ENCODE assay signal across 8 cellular contexts in genomic region chrX:53685711-53686110, GRCh38. TPM values are rescaled to one million over a fixed set of nuclear protein-coding genes. Genes with fewer than 3 reads are reported as not detected.
DNase-seq lines count a peak whose midpoint lies in the region; ATAC-seq and TF ChIP-seq lines count a peak whose summit lies in the region.

No MANE protein-coding gene starts in this region.

- H3K4me2 ChIP-seq in GM23338: peak overlapping the region; percentile 83

- H3K36me3 ChIP-seq in GM23338 (ENCODE audit: insufficient read depth) (no peaks in the 10 kb centered on the region), testis (ENCODE audit: low read depth, missing control alignments) (no peaks in the 10 kb centered on the region)

- peaks cover 13% of the 10 kb centered on the region for H4K20me1 ChIP-seq in GM23338 (replicated peaks; ENCODE audit: insufficient read depth)

- H3K27me3 Mint-ChIP-seq in GM23338 (ENCODE audit: insufficient read depth, low read depth, poor library complexity): peaks cover 11% of the 10 kb centered on the region
- H3K27me3 Mint-ChIP-seq in activated CD4-positive, alpha-beta memory T cell treated with anti-CD3 and anti-CD28 coated beads, Interleukin-2, amount 10 ng/mL, durations not matched to agents 7 days and 5 days: no peaks in the 10 kb centered on the region

- ATAC-seq in GM23338 (no peak), GM18505 (IDR thresholded peaks at IDR 0.05; ENCODE audit: unreplicated experiment) (no peak)

- TF ChIP-seq CTCF in 22Rv1 (IDR thresholded peaks at IDR 0.05) (no peak), GM23338 (conservative IDR thresholded peaks at IDR 0.05; ENCODE audit: low read depth in 2 of 2) (no peak), testis (IDR thresholded peaks at IDR 0.05) (no peak)

- H3K36me3 Mint-ChIP-seq in GM23338 (ENCODE audit: low read depth): peaks cover 22% of the 10 kb centered on the region
- H3K36me3 Mint-ChIP-seq in activated CD4-positive, alpha-beta memory T cell treated with anti-CD3 and anti-CD28 coated beads, Interleukin-2, amount 10 ng/mL, durations not matched to agents 7 days and 5 days (ENCODE audit: low read depth): peaks cover 26% of the 10 kb centered on the region

- H3K4me3 Mint-ChIP-seq in GM23338: peak overlapping the region; percentile 93
- peak overlapping the region; percentile 90 for H3K4me3 Mint-ChIP-seq in activated CD4-positive, alpha-beta memory T cell treated with anti-CD3 and anti-CD28 coated beads, Interleukin-2, amount 10 ng/mL, durations not matched to agents 7 days and 5 days

- CTCF ChIA-PET in activated CD4-positive, alpha-beta memory T cell treated with anti-CD3 and anti-CD28 coated beads, Interleukin-2, amount 10 ng/mL, durations not matched to agents 7 days and 5 days (lab: Charles Lee): interaction anchor here (0.9 to 2.0 kb wide), 6 partner anchors 9 to 358 kb away, joined by 3 to 10 read pairs (median 4); partner anchors contain the start of gene PHF8

- H3K27me3 ChIP-seq in GM23338 (ENCODE audit: insufficient read depth) (no peaks in the 10 kb centered on the region), testis (no peaks in the 10 kb centered on the region)

- peaks cover 40% of the 10 kb centered on the region for H3K79me2 ChIP-seq in GM23338 (replicated peaks; ENCODE audit: insufficient read depth)

- H3K27ac ChIP-seq in 22Rv1 (peak overlapping the region; percentile 93), GM23338 (ENCODE audit: low read depth) (peak overlapping the region; percentile 89), testis (peak overlapping the region; percentile 82 to 90)

- H2AFZ ChIP-seq in GM23338: no peak overlapping the region

- 0% methylated on average over 4 of the region's 4 CpGs for WGBS in testis, 2 donors

- H3K4me1 ChIP-seq in GM23338 (ENCODE audit: insufficient read depth) (no peaks in the 10 kb centered on the region; the same call in 1 of the 2 replicates), testis (no peaks in the 10 kb centered on the region)

- intact Hi-C loops in testis (cut with DNase I; ENCODE audit: low total_unique reads): no loop called here

- no peaks in the 10 kb centered on the region for H3K9me2 ChIP-seq in GM23338 (ENCODE audit: insufficient read depth)

- DNase-seq in GM23338 (ENCODE audit: low spot score) (no peak), inferior parietal cortex (ENCODE audit: extremely low spot score) (peak; percentile 2), testis (no peak), Ammon's horn (ENCODE audit: low spot score) (no peak), H4 (ENCODE audit: low spot score) (no peak)
- no peak for DNase-seq in activated CD4-positive, alpha-beta memory T cell treated with anti-CD3 and anti-CD28 coated beads, Interleukin-2, amount 10 ng/mL, durations not matched to agents 7 days and 5 days

- H3K4me3 ChIP-seq in GM23338 (peak overlapping the region; percentile 87), testis (peak overlapping the region; percentile 60 to 79)

- H3K9me3 ChIP-seq in testis: no peaks in the 10 kb centered on the region

- peak overlapping the region; percentile 99 for H3K27ac Mint-ChIP-seq in GM23338
- peak overlapping the region; percentile 95 for H3K27ac Mint-ChIP-seq in activated CD4-positive, alpha-beta memory T cell treated with anti-CD3 and anti-CD28 coated beads, Interleukin-2, amount 10 ng/mL, durations not matched to agents 7 days and 5 days

- peaks cover 15% of the 10 kb centered on the region for H3K4me1 Mint-ChIP-seq in GM23338
- H3K4me1 Mint-ChIP-seq in activated CD4-positive, alpha-beta memory T cell treated with anti-CD3 and anti-CD28 coated beads, Interleukin-2, amount 10 ng/mL, durations not matched to agents 7 days and 5 days: peaks cover 29% of the 10 kb centered on the region

- POLR2A ChIA-PET in activated CD4-positive, alpha-beta memory T cell treated with anti-CD3 and anti-CD28 coated beads, Interleukin-2, amount 10 ng/mL, durations not matched to agents 7 days and 5 days (lab: Charles Lee): interaction anchor here (1.0 to 7.3 kb wide), 16 partner anchors 9 to 954 kb away, joined by 3 to 398 read pairs (median 7); partner anchors contain the start of genes FAM120C, PHF8, RIBC1 and SMC1A

- no peak for TF ChIP-seq POLR2A in testis (IDR thresholded peaks at IDR 0.05)
- no peak for TF ChIP-seq POLR2A in GM18505 (IDR thresholded peaks at IDR 0.05; ENCODE audit: borderline replicate concordance, extremely low read depth, insufficient read depth, insufficient read length)

- H3K9me3 Mint-ChIP-seq in GM23338: no peaks in the 10 kb centered on the region
- no peaks in the 10 kb centered on the region for H3K9me3 Mint-ChIP-seq in activated CD4-positive, alpha-beta memory T cell treated with anti-CD3 and anti-CD28 coated beads, Interleukin-2, amount 10 ng/mL, durations not matched to agents 7 days and 5 days

- no peaks in the 10 kb centered on the region for H3F3A ChIP-seq in GM23338 (replicated peaks; ENCODE audit: low read depth)

TF ChIP-seq in GM23338, 12 proteins besides CTCF, POLR2A, EP300 and RAD21 (continues in another document):
- TF ChIP-seq ZNF462 (CRISPR knock-in tag; IDR thresholded peaks at IDR 0.05): no peak
- no peak for TF ChIP-seq EZH2 (IDR thresholded peaks at IDR 0.05; ENCODE audit: low read depth, unreplicated experiment)
- TF ChIP-seq JUNB (IDR thresholded peaks at IDR 0.05; ENCODE audit: unreplicated experiment): no peak
- TF ChIP-seq CREB1 (CRISPR knock-in tag; IDR thresholded peaks at IDR 0.05; ENCODE audit: low read depth): no peak
- TF ChIP-seq POLR2AphosphoS5 (IDR thresholded peaks at IDR 0.05; ENCODE audit: low read depth): no peak

RNA-seq across cellular contexts. Expression of gene HUWE1, which starts 0.8 kb away (rescaled TPM):
- 212 and 225 TPM in 2 replicates for total RNA-seq in GM23338 (2014; rRNA removed; shearing (Covaris generic))
- polyA plus RNA-seq in GM23338 (2016; fragmentation: Nextera tagmentation; extraction: Ambion mirVana) (58.9 and 61.2 TPM in 2 replicates), testis (ENCODE audit: insufficient read depth, low read depth, low replicate concordance) (131 TPM)
- 100 to 1,000 TPM; 213 to 237 TPM for total RNA-seq in activated CD4-positive, alpha-beta memory T cell treated with anti-CD3 and anti-CD28 coated beads, Interleukin-2, amount 10 ng/mL, durations not matched to agents 7 days and 5 days
- total RNA-seq in testis: 100 to 1,000 TPM; 246 to 260 TPM
- total RNA-seq in H4 (2014; rRNA removed; shearing (Covaris generic)): 63.2 and 72.9 TPM in 2 replicates
